14 cellular contexts compared by ENCODE assay signal in genomic region chr1:8667869-8668595, GRCh38.
DNase-seq lines count a peak whose midpoint lies in the region; ATAC-seq, FAIRE-seq and TF ChIP-seq lines count a peak whose summit lies in the region.
"Had no signal": no experiment of that assay in that cellular context is flagged by ENCODE, and none has a peak within 500 bp of the region (broad histone marks: within the 10 kb centered on the region; RNA-seq: fewer than 3 reads in every experiment).

No MANE protein-coding gene starts in this region.

- no peaks in the 10 kb centered on the region for H3K27me3 ChIP-seq in left ventricle myocardium inferior (ENCODE audit: low read depth)
- no peaks in the 10 kb centered on the region for H3K27me3 ChIP-seq in adrenal gland
- H3K27me3 ChIP-seq in uterus = no peaks in the 10 kb centered on the region
- no peaks in the 10 kb centered on the region for H3K27me3 ChIP-seq in pancreas
- H3K27me3 ChIP-seq: esophagus squamous epithelium had no signal

- H3K36me3 ChIP-seq in left ventricle myocardium inferior (no peaks in the 10 kb centered on the region), adrenal gland (replicated peaks in 1 of 2) (no peaks in the 10 kb centered on the region), uterus (no peaks in the 10 kb centered on the region), pancreas (no peaks in the 10 kb centered on the region)
- H3K36me3 ChIP-seq: esophagus squamous epithelium, lower lobe of right lung had no signal

- peak overlapping the region in 1 of 6 donors; percentile 6 for H3K27ac Mint-ChIP-seq in immature natural killer cell
- H3K27ac Mint-ChIP-seq: T-helper 17 cell had no signal

- peaks cover 35 to 44% of the 10 kb centered on the region in 2 donors for H3K4me1 Mint-ChIP-seq in immature natural killer cell

- H3K27ac ChIP-seq in left ventricle myocardium inferior (replicated peaks) (peak overlapping the region; percentile 31), adrenal gland (peak overlapping the region in 3 of 5 donors; percentile 40 to 54 (median 41)), uterus (peak overlapping the region; percentile 2 to 43), pancreas (no peak overlapping the region)
- H3K27ac ChIP-seq: esophagus squamous epithelium, lower lobe of right lung had no signal

- TF ChIP-seq POLR2A in adrenal gland (IDR thresholded peaks at IDR 0.05) (no peak), uterus (IDR thresholded peaks at IDR 0.05) (no peak)

- no peak for TF ChIP-seq CTCF in left ventricle myocardium inferior (IDR thresholded peaks at IDR 0.05; ENCODE audit: borderline replicate concordance)
- no peak for TF ChIP-seq CTCF in adrenal gland (IDR thresholded peaks at IDR 0.05)
- TF ChIP-seq CTCF in uterus (IDR thresholded peaks at IDR 0.05) = no peak
- no peak for TF ChIP-seq CTCF in pancreas (IDR thresholded peaks at IDR 0.05)

- 58 to 62% (median 60%) methylated on average over 5 of the region's 5 CpGs for WGBS in adrenal gland, 4 donors
- WGBS in pancreas, 2 donors = 80 to 81% methylated on average over 5 of the region's 5 CpGs

- no peak for FAIRE-seq in pancreas (lab: Jason Lieb, UNC)

- H3K4me3 ChIP-seq in left ventricle myocardium inferior (no peak overlapping the region), adrenal gland (no peak overlapping the region), uterus (no peak overlapping the region), pancreas (no peak overlapping the region)
- H3K4me3 ChIP-seq: esophagus squamous epithelium, lower lobe of right lung, skin epidermis had no signal

- ATAC-seq in left ventricle myocardium superior (no peak), left lobe of liver (peak; percentile 44), pancreas (no peak)
- ATAC-seq: T-helper 17 cell had no signal

- H3K9me3 ChIP-seq in left ventricle myocardium inferior (replicated peaks) = no peaks in the 10 kb centered on the region
- H3K9me3 ChIP-seq in adrenal gland (replicated peaks in 1 of 3) = no peaks in the 10 kb centered on the region
- H3K9me3 ChIP-seq in uterus = no peaks in the 10 kb centered on the region
- H3K9me3 ChIP-seq in pancreas = no peaks in the 10 kb centered on the region
- H3K9me3 ChIP-seq: esophagus squamous epithelium, lower lobe of right lung had no signal

- intact Hi-C loops in left ventricle myocardium inferior (cut with micrococcal nuclease) = no loop called here
- intact Hi-C loops in left ventricle myocardium superior (cut with micrococcal nuclease) = no loop called here
- intact Hi-C loops in adrenal gland (cut with DNase I) = no loop called here
- intact Hi-C loops in uterus (cut with DNase I; ENCODE audit: low total_unique reads) = no loop called here
- intact Hi-C loops in pancreas (cut with DNase I) = no loop called here

- DNase-seq in left ventricle myocardium inferior (no peak), left ventricle myocardium superior (no peak), adrenal gland (peak; percentile 45 to 83 (median 78)), left lobe of liver (ENCODE audit: low spot score) (no peak), uterus (peak in 1 of 2 donors; percentile 40), immature natural killer cell (no peak), pancreas (no peak), NCI-H1092 treated with DMSO at 0.1 percent for 48 hours (lab: John Stamatoyannopoulos, UW) (no peak)
- DNase-seq: esophagus squamous epithelium, H7, lower lobe of right lung, NCI-H82, T-helper 17 cell had no signal

- H3K4me1 ChIP-seq in left ventricle myocardium inferior = peaks cover 84% of the 10 kb centered on the region
- H3K4me1 ChIP-seq in adrenal gland (replicated peaks in 1 of 2) = peaks cover 9 to 72% of the 10 kb centered on the region in 2 donors
- H3K4me1 ChIP-seq in uterus = peaks cover 6 to 9% of the 10 kb centered on the region in 2 donors
- peaks cover 17 to 73% (median 45%) of the 10 kb centered on the region in 3 donors for H3K4me1 ChIP-seq in pancreas

- H3K27me3 Mint-ChIP-seq in immature natural killer cell (ENCODE audit: low read depth in 3 of 3) = no peaks in the 10 kb centered on the region
- H3K27me3 Mint-ChIP-seq: T-helper 17 cell had no signal

- no peak overlapping the region for H3K4me3 Mint-ChIP-seq in immature natural killer cell
- H3K4me3 Mint-ChIP-seq: T-helper 17 cell had no signal

- H3K9me3 Mint-ChIP-seq in immature natural killer cell = no peaks in the 10 kb centered on the region

- H3K36me3 Mint-ChIP-seq in immature natural killer cell = no peaks in the 10 kb centered on the region

Comparison
In these comparisons a context has a peak if more than half of its experiments do, and no peak if none do; other contexts are left out.
1. DNase-seq: peak in adrenal gland (7 of 7); none in left ventricle myocardium inferior (single experiment), left ventricle myocardium superior (single experiment), left lobe of liver (single experiment), immature natural killer cell (0 of 3), pancreas (0 of 6) and NCI-H1092 treated with DMSO at 0.1 percent for 48 hours (single experiment).
2. H3K27ac ChIP-seq: peak in left ventricle myocardium inferior (single experiment), adrenal gland (3 of 5) and uterus (2 of 2); none in pancreas (0 of 4).